In genomic region chr15:52171386-52171785, GRCh38 we compare ENCODE assay signal across 13 cellular contexts. TPM values are rescaled to one million over a fixed set of nuclear protein-coding genes. Genes with fewer than 3 reads are reported as not detected.
DNase-seq lines count a peak whose midpoint lies in the region; ATAC-seq and TF ChIP-seq lines count a peak whose summit lies in the region.
"Had no signal": no experiment of that assay in that cellular context is flagged by ENCODE, and none has a peak within 500 bp of the region (broad histone marks: within the 10 kb centered on the region; RNA-seq: fewer than 3 reads in every experiment).

No MANE protein-coding gene starts in this region.

- H3K4me3 Mint-ChIP-seq in activated naive CD4-positive, alpha-beta T cell treated with anti-CD3 and anti-CD28 coated beads, Interleukin-2, amount 10 ng/mL, durations not matched to agents 7 days and 5 days = no peak overlapping the region
- no peak overlapping the region for H3K4me3 Mint-ChIP-seq in activated B cell treated with CpG ODN at 0.5 μM for 24 hours

- CTCF ChIA-PET in activated naive CD4-positive, alpha-beta T cell treated with anti-CD3 and anti-CD28 coated beads, Interleukin-2, amount 10 ng/mL, durations not matched to agents 7 days and 5 days (lab: Charles Lee) = interaction anchor here (0.8 to 1.6 kb wide), 8 partner anchors 13 to 258 kb away, joined by 3 to 7 read pairs (median 4); no protein-coding TSS in a partner anchor
- CTCF ChIA-PET in activated B cell treated with CpG ODN at 0.5 μM for 24 hours (lab: Charles Lee) = interaction anchor here (0.8 to 1.6 kb wide), 3 partner anchors 24 to 46 kb away, joined by 3 to 5 read pairs (median 3); no protein-coding TSS in a partner anchor

- peaks cover 26% of the 10 kb centered on the region for H3K4me1 Mint-ChIP-seq in activated naive CD4-positive, alpha-beta T cell treated with anti-CD3 and anti-CD28 coated beads, Interleukin-2, amount 10 ng/mL, durations not matched to agents 7 days and 5 days
- H3K4me1 Mint-ChIP-seq in activated B cell treated with CpG ODN at 0.5 μM for 24 hours = peaks cover 54% of the 10 kb centered on the region

- no peaks in the 10 kb centered on the region for H3K9me3 Mint-ChIP-seq in activated naive CD4-positive, alpha-beta T cell treated with anti-CD3 and anti-CD28 coated beads, Interleukin-2, amount 10 ng/mL, durations not matched to agents 7 days and 5 days
- H3K9me3 Mint-ChIP-seq in activated B cell treated with CpG ODN at 0.5 μM for 24 hours = no peaks in the 10 kb centered on the region

- intact Hi-C loops in activated B cell treated with CpG ODN at 0.5 μM for 24 hours (cut with micrococcal nuclease) = no loop called here

- H3K36me3 Mint-ChIP-seq in activated naive CD4-positive, alpha-beta T cell treated with anti-CD3 and anti-CD28 coated beads, Interleukin-2, amount 10 ng/mL, durations not matched to agents 7 days and 5 days = peaks cover 11% of the 10 kb centered on the region
- H3K36me3 Mint-ChIP-seq in activated B cell treated with CpG ODN at 0.5 μM for 24 hours (ENCODE audit: low read depth) = peaks cover 30% of the 10 kb centered on the region

- H3K27ac Mint-ChIP-seq in activated naive CD4-positive, alpha-beta T cell treated with anti-CD3 and anti-CD28 coated beads, Interleukin-2, amount 10 ng/mL, durations not matched to agents 7 days and 5 days = no peak overlapping the region
- peak overlapping the region; percentile 37 for H3K27ac Mint-ChIP-seq in activated B cell treated with CpG ODN at 0.5 μM for 24 hours

- H3K27me3 Mint-ChIP-seq in activated naive CD4-positive, alpha-beta T cell treated with anti-CD3 and anti-CD28 coated beads, Interleukin-2, amount 10 ng/mL, durations not matched to agents 7 days and 5 days = no peaks in the 10 kb centered on the region
- H3K27me3 Mint-ChIP-seq in activated B cell treated with CpG ODN at 0.5 μM for 24 hours = no peaks in the 10 kb centered on the region

- no peak overlapping the region for H3K4me3 ChIP-seq in epithelial cell of esophagus (ENCODE audit: low read length)
- H3K4me3 ChIP-seq: BLaER1, SJSA1 had no signal

- TF ChIP-seq CTCF in activated B cell treated with CpG ODN at 0.5 μM for 24 hours (IDR thresholded peaks at IDR 0.05) (no peak), epithelial cell of esophagus (IDR thresholded peaks at IDR 0.05; ENCODE audit: insufficient read depth, low read depth, low read length, missing control alignments) (peak; percentile 20)

- ATAC-seq in activated B cell treated with CpG ODN at 0.5 μM for 24 hours (ENCODE audit: low read depth) (no peak), HG02610 (IDR thresholded peaks at IDR 0.05; ENCODE audit: unreplicated experiment) (no peak), HG03025 (IDR thresholded peaks at IDR 0.05; ENCODE audit: low FRiP score, unreplicated experiment) (no peak)
- peak; percentile 49 for ATAC-seq in stimulated activated naive CD8-positive, alpha-beta T cell treated with anti-CD3 and anti-CD28 coated beads, Interleukin-15, Interleukin-2, amounts not matched to agents 100 U/mL and 50 U/mL, for 24 hours
- ATAC-seq: HepG2 had no signal

- DNase-seq in activated naive CD4-positive, alpha-beta T cell treated with anti-CD3 and anti-CD28 coated beads, Interleukin-2, amount 10 ng/mL, durations not matched to agents 7 days and 5 days = peak; percentile 34
- no peak for DNase-seq in activated naive CD4-positive, alpha-beta T cell treated with anti-CD3 and anti-CD28 coated beads, Interleukin-2, amount 50 U/mL, for 16 hours
- DNase-seq in activated B cell treated with CpG ODN at 0.5 μM for 24 hours = no peak
- DNase-seq in epithelial cell of esophagus (ENCODE audit: low read depth) = no peak
- DNase-seq in stimulated activated naive CD8-positive, alpha-beta T cell treated with anti-CD3 and anti-CD28 coated beads, Interleukin-15, Interleukin-2, amounts not matched to agents 100 U/mL and 50 U/mL, for 24 hours = no peak
- no peak for DNase-seq in putamen (ENCODE audit: low spot score)
- DNase-seq: NCI-H345 had no signal

- POLR2A ChIA-PET in activated B cell treated with CpG ODN at 0.5 μM for 24 hours (lab: Charles Lee) = interaction anchor here (1.6 to 2.3 kb wide), 2 partner anchors 8 to 10 kb away, joined by 3 to 21 read pairs; no protein-coding TSS in a partner anchor

RNA-seq across cellular contexts. Expression of gene GNB5, which starts 19.8 kb away (rescaled TPM):
- 57.4 and 64.2 TPM in 2 replicates for total RNA-seq in activated B cell treated with CpG ODN at 0.5 μM for 24 hours

RNA-seq across cellular contexts. Expression of gene BCL2L10, which starts 58.8 kb away (rescaled TPM):
- total RNA-seq in activated B cell treated with CpG ODN at 0.5 μM for 24 hours = 0.39 and 0.42 TPM in 2 replicates
- total RNA-seq: HepG2, SJSA1, subcutaneous adipose tissue had no signal
